In genomic region chr22:38966942-38967341, GRCh38 we compare ENCODE assay signal across 23 cellular contexts. TPM values are rescaled to one million over a fixed set of nuclear protein-coding genes. Genes with fewer than 3 reads are reported as not detected.
DNase-seq lines count a peak whose midpoint lies in the region; ATAC-seq, FAIRE-seq and TF ChIP-seq lines count a peak whose summit lies in the region.
"Had no signal": no experiment of that assay in that cellular context is flagged by ENCODE, and none has a peak within 500 bp of the region (broad histone marks: within the 10 kb centered on the region; RNA-seq: fewer than 3 reads in every experiment).

No MANE protein-coding gene starts in this region.

- no peak for FAIRE-seq in kidney (lab: Jason Lieb, UNC)
- FAIRE-seq: A204.1, H54 had no signal

- H3K4me1 Mint-ChIP-seq in stimulated activated memory B cell treated with anti-CD40 and anti-IgM and Interleukin-4, amounts not matched to agents 10 μg/mL and 1 μg/mL and 100 μg/mL, for 72 hours: peaks cover 25% of the 10 kb centered on the region
- H3K4me1 Mint-ChIP-seq in naive thymus-derived CD8-positive, alpha-beta T cell: peaks cover 0 to 5% (median 0%) of the 10 kb centered on the region in 4 donors

- no peak overlapping the region for H3K4me3 Mint-ChIP-seq in stimulated activated memory B cell treated with anti-CD40 and anti-IgM and Interleukin-4, amounts not matched to agents 10 μg/mL and 1 μg/mL and 100 μg/mL, for 72 hours
- no peak overlapping the region for H3K4me3 Mint-ChIP-seq in naive thymus-derived CD8-positive, alpha-beta T cell
- H3K4me3 Mint-ChIP-seq: CD8-positive, alpha-beta T cell had no signal

- peaks cover 18% of the 10 kb centered on the region for H3K27me3 Mint-ChIP-seq in stimulated activated memory B cell treated with anti-CD40 and anti-IgM and Interleukin-4, amounts not matched to agents 10 μg/mL and 1 μg/mL and 100 μg/mL, for 72 hours
- peaks cover 3 to 22% (median 14%) of the 10 kb centered on the region in 5 donors for H3K27me3 Mint-ChIP-seq in naive thymus-derived CD8-positive, alpha-beta T cell

- H3K27ac Mint-ChIP-seq in stimulated activated memory B cell treated with anti-CD40 and anti-IgM and Interleukin-4, amounts not matched to agents 10 μg/mL and 1 μg/mL and 100 μg/mL, for 72 hours: peak overlapping the region; percentile 69
- peak overlapping the region in 1 of 10 donors; percentile 75 for H3K27ac Mint-ChIP-seq in naive thymus-derived CD8-positive, alpha-beta T cell
- H3K27ac Mint-ChIP-seq: CD8-positive, alpha-beta T cell had no signal

- peak; percentile 45 for DNase-seq in H7
- DNase-seq in kidney: peak; percentile 61
- no peak for DNase-seq in COR-L47 (lab: John Stamatoyannopoulos, UW)
- DNase-seq in naive thymus-derived CD8-positive, alpha-beta T cell: no peak
- no peak for DNase-seq in inferior parietal cortex (ENCODE audit: extremely low spot score)
- DNase-seq: CD8-positive, alpha-beta T cell; DMS 273 treated with DMSO at 0.1 percent for 48 hours; DND-41; NCI-H1092; NCI-H1417 treated with DMSO at 0.1 percent for 48 hours; NCI-H187; NCI-H2171 treated with DMSO at 0.1 percent for 48 hours; NCI-H345; NCI-H510A treated with DMSO at 0.1 percent for 48 hours; NCI-H748 treated with DMSO at 0.1 percent for 48 hours; PC-3; SK-N-SH had no signal

- intact Hi-C loops in kidney (cut with DNase I): no loop called here

- no peaks in the 10 kb centered on the region for H3K36me3 Mint-ChIP-seq in stimulated activated memory B cell treated with anti-CD40 and anti-IgM and Interleukin-4, amounts not matched to agents 10 μg/mL and 1 μg/mL and 100 μg/mL, for 72 hours
- no peaks in the 10 kb centered on the region for H3K36me3 Mint-ChIP-seq in naive thymus-derived CD8-positive, alpha-beta T cell
- H3K36me3 Mint-ChIP-seq: CD8-positive, alpha-beta T cell had no signal

- no peak for TF ChIP-seq CTCF in kidney (IDR thresholded peaks at IDR 0.05; ENCODE audit: borderline replicate concordance, extremely low read depth, insufficient read depth)

- H3K27me3 ChIP-seq in BLaER1: no peaks in the 10 kb centered on the region
- no peaks in the 10 kb centered on the region for H3K27me3 ChIP-seq in H7 (ENCODE audit: control insufficient read depth, insufficient read depth, low read length)

- H3K9me3 ChIP-seq in BLaER1 (no peaks in the 10 kb centered on the region), kidney (ENCODE audit: control insufficient read depth in 1 of 2, low read length in 2 of 2) (no peaks in the 10 kb centered on the region)
- H3K9me3 ChIP-seq: SK-N-SH had no signal

- H3K4me3 ChIP-seq in BLaER1 (no peak overlapping the region), H7 (ENCODE audit: insufficient read depth, low read depth, low read length) (no peak overlapping the region), kidney (ENCODE audit: low read length in 2 of 2) (no peak overlapping the region)

- ATAC-seq in stimulated activated memory B cell treated with anti-CD40 and anti-IgM and Interleukin-4, amounts not matched to agents 10 μg/mL and 1 μg/mL and 100 μg/mL, for 72 hours: no peak
- ATAC-seq in naive thymus-derived CD8-positive, alpha-beta T cell: no peak
- ATAC-seq: CD8-positive, alpha-beta T cell; PC-3 had no signal

- H3K4me1 ChIP-seq in BLaER1 (peaks cover 57% of the 10 kb centered on the region), kidney (ENCODE audit: control insufficient read depth in 1 of 2, insufficient read depth in 1 of 2, low read depth in 1 of 2, low read length in 2 of 2) (peaks cover 0 to 5% of the 10 kb centered on the region in 2 donors)

- POLR2A ChIA-PET in naive thymus-derived CD8-positive, alpha-beta T cell (lab: Charles Lee): no interaction called here

- H3K4me2 ChIP-seq in BLaER1: peak overlapping the region; percentile 70
- H3K4me2 ChIP-seq: SK-N-SH had no signal

- H3K9ac ChIP-seq in BLaER1: no peak overlapping the region
- no peak overlapping the region for H3K9ac ChIP-seq in kidney (ENCODE audit: low read length in 2 of 2)
- H3K9ac ChIP-seq: SK-N-SH had no signal

- no peaks in the 10 kb centered on the region for H4K20me1 ChIP-seq in BLaER1

- H3K27ac ChIP-seq in BLaER1 (0 out of 2 replicates have a peak overlapping the region, but pooled peaks have one; percentile 26), kidney (ENCODE audit: low read depth in 2 of 2, low read length in 2 of 2) (no peak overlapping the region)

- no peaks in the 10 kb centered on the region for H3K36me3 ChIP-seq in BLaER1
- no peaks in the 10 kb centered on the region for H3K36me3 ChIP-seq in H7 (replicated peaks; ENCODE audit: control insufficient read depth, insufficient read depth, low read length)
- H3K36me3 ChIP-seq in kidney (ENCODE audit: control insufficient read depth in 1 of 2, insufficient read depth in 2 of 2, low read length in 2 of 2): no peaks in the 10 kb centered on the region

- H3K9me3 Mint-ChIP-seq in stimulated activated memory B cell treated with anti-CD40 and anti-IgM and Interleukin-4, amounts not matched to agents 10 μg/mL and 1 μg/mL and 100 μg/mL, for 72 hours: no peaks in the 10 kb centered on the region
- H3K9me3 Mint-ChIP-seq in naive thymus-derived CD8-positive, alpha-beta T cell: no peaks in the 10 kb centered on the region
- H3K9me3 Mint-ChIP-seq: CD8-positive, alpha-beta T cell had no signal

RNA-seq across cellular contexts. Expression of gene APOBEC3A, which starts 9.5 kb away (rescaled TPM):
- not detected in 2 replicates for total RNA-seq in H7 (2014; rRNA removed; shearing (Covaris generic))
- total RNA-seq in kidney: 1.2 TPM
- polyA plus RNA-seq in kidney (ENCODE audit: insufficient read depth, low read depth, low replicate concordance): not detected
- total RNA-seq in naive thymus-derived CD8-positive, alpha-beta T cell: not detected
- polyA plus RNA-seq in naive thymus-derived CD8-positive, alpha-beta T cell: not detected
- total RNA-seq: CD8-positive, alpha-beta T cell; HT-29; PC-3 had no signal
- polyA plus RNA-seq: AG04450, SK-N-SH had no signal

RNA-seq across cellular contexts. Expression of gene APOBEC3B, which starts 15.2 kb away (rescaled TPM):
- total RNA-seq in H7 (2014; rRNA removed; shearing (Covaris generic)): 4.4 and 6.5 TPM in 2 replicates
- total RNA-seq in kidney: 2.7 TPM
- polyA plus RNA-seq in kidney (ENCODE audit: insufficient read depth, low read depth, low replicate concordance): 1.0 TPM
- under 1 TPM in 1 of 2 experiments, not detected in 1; 0.47 TPM for total RNA-seq in naive thymus-derived CD8-positive, alpha-beta T cell
- under 1 TPM in 1 of 3 donors, not detected in 2; 0.14 TPM for polyA plus RNA-seq in naive thymus-derived CD8-positive, alpha-beta T cell
- polyA plus RNA-seq: SK-N-SH had no signal

RNA-seq across cellular contexts. Expression of gene APOBEC3C, which starts 47.1 kb away (rescaled TPM):
- 1.5 and 2.0 TPM in 2 replicates for total RNA-seq in H7 (2014; rRNA removed; shearing (Covaris generic))
- 19.8 TPM for total RNA-seq in kidney
- 9.5 TPM for polyA plus RNA-seq in kidney (ENCODE audit: insufficient read depth, low read depth, low replicate concordance)
- total RNA-seq in naive thymus-derived CD8-positive, alpha-beta T cell: 10 to 100 TPM; 24.3 to 26.9 TPM
- 100 to 1,000 TPM in 1 of 3 donors, 10 to 100 TPM in 2; 64.7 to 119 (median 66.5) TPM for polyA plus RNA-seq in naive thymus-derived CD8-positive, alpha-beta T cell

RNA-seq across cellular contexts. Expression of gene APOBEC3D, which starts 54.0 kb away (rescaled TPM):
- total RNA-seq in H7 (2014; rRNA removed; shearing (Covaris generic)): 2.7 and 3.9 TPM in 2 replicates
- total RNA-seq in kidney: 4.3 TPM
- 1.7 TPM for polyA plus RNA-seq in kidney (ENCODE audit: insufficient read depth, low read depth, low replicate concordance)
- 10 to 100 TPM in 1 of 2 experiments, 1 to 10 TPM in 1; 9.6 to 11.0 TPM for total RNA-seq in naive thymus-derived CD8-positive, alpha-beta T cell
- polyA plus RNA-seq in naive thymus-derived CD8-positive, alpha-beta T cell: 1 to 10 TPM; 5.2 to 7.1 (median 6.0) TPM
- total RNA-seq: HT-29 had no signal

Comparison
In these comparisons a context has a peak if more than half of its experiments do, and no peak if none do; other contexts are left out.
1. DNase-seq: peak in H7 (single experiment) and kidney (single experiment); none in COR-L47 (single experiment), naive thymus-derived CD8-positive, alpha-beta T cell (0 of 10) and inferior parietal cortex (single experiment).